In the genomic region with DNA sequence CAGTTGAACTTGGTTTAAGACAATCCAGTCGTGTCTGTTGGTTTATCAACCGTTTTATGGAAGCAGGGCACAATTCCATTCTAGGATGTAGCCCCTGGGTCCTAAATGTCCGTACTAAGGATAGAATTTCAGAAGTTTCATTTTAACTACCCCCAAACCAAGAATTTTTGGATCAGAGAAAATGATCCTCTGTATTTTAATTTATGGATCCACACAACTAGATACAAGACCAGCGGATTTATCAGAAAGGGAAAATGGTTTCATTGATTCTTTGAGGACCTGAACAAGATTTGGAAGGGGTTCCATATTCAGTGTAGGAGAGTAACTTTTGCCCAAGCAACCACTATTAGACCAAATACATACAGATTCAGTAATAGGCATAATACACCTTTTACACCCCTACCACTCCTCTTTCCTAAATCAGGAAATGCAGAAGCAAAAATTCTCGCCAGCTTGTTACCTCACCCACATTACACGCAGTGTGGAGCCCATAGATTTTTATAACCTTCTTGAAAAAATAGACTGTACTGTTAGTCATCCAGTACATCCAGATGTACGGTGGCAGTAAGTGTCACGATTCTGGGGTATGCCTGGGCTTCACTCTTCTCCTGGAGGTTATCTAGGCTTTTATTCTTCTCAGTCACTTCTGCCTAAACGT, we compare ENCODE assay signal across 9 cellular contexts. TPM values are rescaled to one million over a fixed set of nuclear protein-coding genes. Genes with fewer than 3 reads are reported as not detected.
DNase-seq lines count a peak whose midpoint lies in the region; ATAC-seq and TF ChIP-seq lines count a peak whose summit lies in the region.
"Had no signal": no experiment of that assay in that cellular context is flagged by ENCODE, and none has a peak within 500 bp of the region (broad histone marks: within the 10 kb centered on the region; RNA-seq: fewer than 3 reads in every experiment).

No MANE protein-coding gene starts in this region.

- intact Hi-C loops in adrenal gland (cut with DNase I): no loop called here
- intact Hi-C loops in transverse colon (cut with DNase I; ENCODE audit: low total_unique reads): no loop called here

- in situ Hi-C loops in transverse colon (cut with MboI; ENCODE audit: low pct_ligation_motif_present in 1 of 4, low pct_unique_long_range_greater_than_20kb in 1 of 4, low sequenced_read_pairs in 3 of 4): loop anchor here in 1 of 4 donors (25.0 kb wide), 1 partner anchor 484 kb away; no protein-coding TSS in a partner anchor

- WGBS in adrenal gland, 4 donors: 82 to 84% (median 83%) methylated on average over 9 of the region's 9 CpGs
- WGBS in transverse colon (ENCODE audit: low coverage in 1 of 2), 2 donors: 40 to 56% methylated on average over 5 to 9 of the region's 9 CpGs

- ATAC-seq in activated T-cell treated with anti-CD3 and anti-CD28 coated beads, Interleukin-2, amount 50 U/mL, for 72 hours (replicated peaks in 1 of 2): no peak
- ATAC-seq in memory B cell (ENCODE audit: low read depth) (no peak), HG02938 (IDR thresholded peaks at IDR 0.05; ENCODE audit: unreplicated experiment) (no peak), GM21723 (IDR thresholded peaks at IDR 0.05; ENCODE audit: unreplicated experiment) (no peak), GM21737 (IDR thresholded peaks at IDR 0.05; ENCODE audit: unreplicated experiment) (no peak)

- H3K4me3 Mint-ChIP-seq in activated T-cell treated with anti-CD3 and anti-CD28 coated beads, Interleukin-2, amount 50 U/mL, for 72 hours: peak overlapping the region; percentile 84 to 94
- H3K4me3 Mint-ChIP-seq in memory B cell: peak overlapping the region; percentile 93

- TF ChIP-seq CTCF in adrenal gland (IDR thresholded peaks at IDR 0.05): no peak
- no peak for TF ChIP-seq CTCF in transverse colon (IDR thresholded peaks at IDR 0.05)

- no peaks in the 10 kb centered on the region for H3K9me3 ChIP-seq in adrenal gland (replicated peaks in 1 of 3)
- no peaks in the 10 kb centered on the region for H3K9me3 ChIP-seq in transverse colon

- no peaks in the 10 kb centered on the region for H3K27me3 Mint-ChIP-seq in activated T-cell treated with anti-CD3 and anti-CD28 coated beads, Interleukin-2, amount 50 U/mL, for 72 hours (ENCODE audit: low read depth)
- no peaks in the 10 kb centered on the region for H3K27me3 Mint-ChIP-seq in memory B cell

- H3K27ac ChIP-seq in adrenal gland (peak overlapping the region in 3 of 5 donors; percentile 78 to 98 (median 98)), transverse colon (peak overlapping the region; percentile 95 to 99 (median 95))

- no peak for DNase-seq in activated T-cell treated with anti-CD3 and anti-CD28 coated beads, Interleukin-2, amount 50 U/mL, for 72 hours
- DNase-seq in activated T-cell treated with anti-CD3 and anti-CD28 coated beads, Interleukin-2, amount 50 U/mL, for 48 hours: no peak
- DNase-seq in adrenal gland (no peak), memory B cell (ENCODE audit: low spot score in 2 of 2) (no peak), transverse colon (peak; percentile 33)
- DNase-seq: NCI-H446 treated with DMSO at 0.1 percent for 48 hours had no signal

- peaks cover 39% of the 10 kb centered on the region for H3K4me1 Mint-ChIP-seq in activated T-cell treated with anti-CD3 and anti-CD28 coated beads, Interleukin-2, amount 50 U/mL, for 72 hours (ENCODE audit: low read depth)
- H3K4me1 Mint-ChIP-seq in memory B cell: peaks cover 30% of the 10 kb centered on the region

- H3K4me1 ChIP-seq in adrenal gland (replicated peaks in 1 of 2) (peaks cover 27 to 39% of the 10 kb centered on the region in 2 donors), transverse colon (peaks cover 0 to 53% (median 39%) of the 10 kb centered on the region in 4 donors)

- TF ChIP-seq POLR2A in adrenal gland (IDR thresholded peaks at IDR 0.05) (no peak), transverse colon (IDR thresholded peaks at IDR 0.05) (peak; percentile 13)

- H3K27ac Mint-ChIP-seq in activated T-cell treated with anti-CD3 and anti-CD28 coated beads, Interleukin-2, amount 50 U/mL, for 72 hours: peak overlapping the region; percentile 89
- peak overlapping the region; percentile 95 for H3K27ac Mint-ChIP-seq in memory B cell

- H3K36me3 Mint-ChIP-seq in activated T-cell treated with anti-CD3 and anti-CD28 coated beads, Interleukin-2, amount 50 U/mL, for 72 hours (ENCODE audit: insufficient read depth in 2 of 2): peaks cover 4 to 8% of the 10 kb centered on the region in 2 donors
- H3K36me3 Mint-ChIP-seq in memory B cell: peaks cover under 1% of the 10 kb centered on the region

- H3K36me3 ChIP-seq in adrenal gland (replicated peaks in 1 of 2) (no peaks in the 10 kb centered on the region), transverse colon (no peaks in the 10 kb centered on the region)

- H3K4me3 ChIP-seq in adrenal gland: no peak overlapping the region
- H3K4me3 ChIP-seq in transverse colon: peak overlapping the region in 3 of 4 donors; percentile 66 to 78 (median 75)

- TF ChIP-seq EP300 in transverse colon (IDR thresholded peaks at IDR 0.05; ENCODE audit: low read depth): no peak

- H3K9me3 Mint-ChIP-seq in activated T-cell treated with anti-CD3 and anti-CD28 coated beads, Interleukin-2, amount 50 U/mL, for 72 hours: no peaks in the 10 kb centered on the region
- no peaks in the 10 kb centered on the region for H3K9me3 Mint-ChIP-seq in memory B cell

- no peaks in the 10 kb centered on the region for H3K27me3 ChIP-seq in adrenal gland
- no peaks in the 10 kb centered on the region for H3K27me3 ChIP-seq in transverse colon

RNA-seq across cellular contexts. Expression of a gene that starts 1.4 kb away (rescaled TPM):
- total RNA-seq in activated T-cell treated with anti-CD3 and anti-CD28 coated beads, Interleukin-2, amount 50 U/mL, for 72 hours: 10 to 100 TPM; 18.1 to 19.9 TPM
- total RNA-seq in adrenal gland (10 to 100 TPM; 10.8 to 19.1 (median 13.0) TPM), transverse colon (10 to 100 TPM; 15.5 to 44.4 (median 28.0) TPM)
- polyA plus RNA-seq in adrenal gland: 1 to 10 TPM; 1.2 to 3.5 (median 1.2) TPM

RNA-seq across cellular contexts. Expression of a gene that starts 33.2 kb away (rescaled TPM):
- total RNA-seq in activated T-cell treated with anti-CD3 and anti-CD28 coated beads, Interleukin-2, amount 50 U/mL, for 72 hours: under 1 TPM; 0.22 to 0.51 TPM
- total RNA-seq in adrenal gland (10 to 100 TPM in 1 of 8 donors, 1 to 10 TPM in 6, under 1 TPM in 1; 0.97 to 11.1 (median 3.5) TPM), transverse colon (1 to 10 TPM in 2 of 4 donors, under 1 TPM in 1, not detected in 1; 0.80 to 3.5 (median 3.5) TPM)
- polyA plus RNA-seq in adrenal gland: 1 to 10 TPM in 2 of 3 donors, under 1 TPM in 1; 0.57 to 1.3 (median 1.2) TPM

Comparison
In these comparisons a context has a peak if more than half of its experiments do, and no peak if none do; other contexts are left out.
1. H3K4me3 ChIP-seq: peak in transverse colon (3 of 4); none in adrenal gland (0 of 4).